In genomic region chr10:59724098-59724938, GRCh38 we compare ENCODE assay signal across 20 cellular contexts. TPM values are rescaled to one million over a fixed set of nuclear protein-coding genes. Genes with fewer than 3 reads are reported as not detected.
DNase-seq lines count a peak whose midpoint lies in the region; ATAC-seq, FAIRE-seq and TF ChIP-seq lines count a peak whose summit lies in the region.
"Had no signal": no experiment of that assay in that cellular context is flagged by ENCODE, and none has a peak within 500 bp of the region (broad histone marks: within the 10 kb centered on the region; RNA-seq: fewer than 3 reads in every experiment).

No MANE protein-coding gene starts in this region.

- TF ChIP-seq POLR2A in lower leg skin (IDR thresholded peaks at IDR 0.05): no peak

- no peaks in the 10 kb centered on the region for H4K20me1 ChIP-seq in astrocyte (ENCODE audit: insufficient read depth, low read length)

- H3K27me3 ChIP-seq in astrocyte (ENCODE audit: insufficient read depth, low read length) (no peaks in the 10 kb centered on the region), mucosa of rectum (ENCODE audit: control insufficient read depth in 2 of 2, insufficient read depth in 2 of 2, low read length in 2 of 2) (no peaks in the 10 kb centered on the region), small intestine (ENCODE audit: control insufficient read depth in 2 of 2, insufficient read depth in 2 of 2, low read length in 2 of 2) (no peaks in the 10 kb centered on the region)

- H3K4me3 ChIP-seq in astrocyte (ENCODE audit: insufficient read depth, low read depth, low read length) (no peak overlapping the region), mucosa of rectum (ENCODE audit: low read length in 2 of 2) (peak overlapping the region in 1 of 2 donors; percentile 27), small intestine (ENCODE audit: low read depth in 1 of 2, low read length in 2 of 2) (no peak overlapping the region), lower leg skin (ENCODE audit: low read depth, poor library complexity, severe bottlenecking) (no peak overlapping the region)
- H3K4me3 ChIP-seq: GM23338 had no signal

- no peaks in the 10 kb centered on the region for H3K4me1 Mint-ChIP-seq in astrocyte (ENCODE audit: low read depth, unreplicated experiment)
- no peaks in the 10 kb centered on the region for H3K4me1 Mint-ChIP-seq in activated T-cell treated with anti-CD3 and anti-CD28 coated beads, Interleukin-2, amount 50 U/mL, for 4 hours (ENCODE audit: low read depth)
- H3K4me1 Mint-ChIP-seq: CD4-positive, CD25-positive, alpha-beta regulatory T cell; GM23338 had no signal

- no peak overlapping the region for H3K27ac ChIP-seq in astrocyte (ENCODE audit: low read depth, low read length)
- peak overlapping the region; percentile 80 to 86 for H3K27ac ChIP-seq in mucosa of rectum (ENCODE audit: low read depth in 2 of 2, low read length in 2 of 2)
- peak overlapping the region in 1 of 2 donors; percentile 30 for H3K27ac ChIP-seq in small intestine (ENCODE audit: low read depth in 1 of 2, low read length in 1 of 2)

- peak; percentile 36 for DNase-seq in DMS79 treated with DMSO at 0.1 percent for 48 hours (lab: John Stamatoyannopoulos, UW)
- DNase-seq in astrocyte (ENCODE audit: low read depth): peak; percentile 36
- DNase-seq in small intestine: peak; percentile 91
- no peak for DNase-seq in NCI-H1048 (lab: John Stamatoyannopoulos, UW)
- DNase-seq in OCI-M2 (lab: John Stamatoyannopoulos, UW; ENCODE audit: unreplicated experiment): no peak
- DNase-seq in activated T-cell treated with anti-CD3 and anti-CD28 coated beads, Interleukin-2, amount 50 U/mL, for 4 hours: no peak
- no peak for DNase-seq in lower leg skin (ENCODE audit: low spot score in 2 of 2)
- DNase-seq: AML-193; Calu3; CD4-positive, CD25-positive, alpha-beta regulatory T cell; GF-D8; NCI-H146; NCI-H345; NCI-H69; SIG-M5 had no signal

- H3K9ac ChIP-seq in astrocyte (ENCODE audit: low read length): no peak overlapping the region
- peak overlapping the region in 1 of 2 donors; percentile 53 for H3K9ac ChIP-seq in mucosa of rectum (ENCODE audit: low read depth in 1 of 2, low read length in 2 of 2)

- H3K79me2 ChIP-seq in astrocyte (ENCODE audit: insufficient read depth, low read length): no peaks in the 10 kb centered on the region

- intact Hi-C loops in lower leg skin (cut with DNase I; ENCODE audit: low total_unique reads): no loop called here

- TF ChIP-seq CTCF in astrocyte (IDR thresholded peaks at IDR 0.05; ENCODE audit: insufficient read depth, low read depth, low read length) (no peak), lower leg skin (IDR thresholded peaks at IDR 0.05) (no peak)

- H3K36me3 ChIP-seq in astrocyte (ENCODE audit: insufficient read depth, low read length): no peaks in the 10 kb centered on the region
- no peaks in the 10 kb centered on the region for H3K36me3 ChIP-seq in mucosa of rectum (ENCODE audit: control insufficient read depth in 2 of 2, insufficient read depth in 2 of 2, low read length in 2 of 2)
- no peaks in the 10 kb centered on the region for H3K36me3 ChIP-seq in small intestine (ENCODE audit: control insufficient read depth in 2 of 2, insufficient read depth in 2 of 2, low read length in 2 of 2)

- H3K4me1 ChIP-seq in astrocyte (ENCODE audit: insufficient read depth, low read length) (no peaks in the 10 kb centered on the region), mucosa of rectum (ENCODE audit: control insufficient read depth in 2 of 2, insufficient read depth in 2 of 2, low read length in 2 of 2) (peaks cover 6 to 34% of the 10 kb centered on the region in 2 donors), small intestine (ENCODE audit: control insufficient read depth in 2 of 2, insufficient read depth in 1 of 2, low read depth in 1 of 2, low read length in 1 of 2) (no peaks in the 10 kb centered on the region)

- no peaks in the 10 kb centered on the region for H3K27me3 Mint-ChIP-seq in astrocyte (ENCODE audit: low read depth, unreplicated experiment)
- no peaks in the 10 kb centered on the region for H3K27me3 Mint-ChIP-seq in activated T-cell treated with anti-CD3 and anti-CD28 coated beads, Interleukin-2, amount 50 U/mL, for 4 hours (ENCODE audit: low read depth)

- no peak overlapping the region for H3K4me3 Mint-ChIP-seq in astrocyte (ENCODE audit: unreplicated experiment)
- no peak overlapping the region for H3K4me3 Mint-ChIP-seq in activated T-cell treated with anti-CD3 and anti-CD28 coated beads, Interleukin-2, amount 50 U/mL, for 4 hours
- H3K4me3 Mint-ChIP-seq: CD4-positive, CD25-positive, alpha-beta regulatory T cell; GM23338 had no signal

- peaks cover 2% of the 10 kb centered on the region for H3K9me3 Mint-ChIP-seq in astrocyte (ENCODE audit: unreplicated experiment)
- peaks cover 5% of the 10 kb centered on the region for H3K9me3 Mint-ChIP-seq in activated T-cell treated with anti-CD3 and anti-CD28 coated beads, Interleukin-2, amount 50 U/mL, for 4 hours

- no peaks in the 10 kb centered on the region for H3K9me3 ChIP-seq in astrocyte (ENCODE audit: insufficient read depth, low read depth, low read length)
- H3K9me3 ChIP-seq in mucosa of rectum (ENCODE audit: control insufficient read depth in 2 of 2, low read length in 2 of 2): no peaks in the 10 kb centered on the region
- H3K9me3 ChIP-seq in small intestine (ENCODE audit: control insufficient read depth, low read depth): no peaks in the 10 kb centered on the region

- H3K36me3 Mint-ChIP-seq in astrocyte (ENCODE audit: low read depth, unreplicated experiment): no peaks in the 10 kb centered on the region
- no peaks in the 10 kb centered on the region for H3K36me3 Mint-ChIP-seq in activated T-cell treated with anti-CD3 and anti-CD28 coated beads, Interleukin-2, amount 50 U/mL, for 4 hours (ENCODE audit: insufficient read depth)
- H3K36me3 Mint-ChIP-seq: CD4-positive, CD25-positive, alpha-beta regulatory T cell had no signal

- H3K27ac Mint-ChIP-seq in astrocyte (ENCODE audit: unreplicated experiment): no peak overlapping the region
- H3K27ac Mint-ChIP-seq: CD4-positive, CD25-positive, alpha-beta regulatory T cell; GM23338 had no signal

- WGBS in small intestine, 3 donors: 55 to 76% (median 59%) methylated on average over 3 of the region's 3 CpGs
- 77 to 98% methylated on average over 3 of the region's 3 CpGs for WGBS in lower leg skin, 2 donors

- no peak for ATAC-seq in activated T-cell treated with anti-CD3 and anti-CD28 coated beads, Interleukin-2, amount 50 U/mL, for 4 hours
- ATAC-seq: GM23338 had no signal

- no peak overlapping the region for H3K4me2 ChIP-seq in astrocyte (ENCODE audit: low read length)
- H3K4me2 ChIP-seq: GM23338 had no signal

- H2AFZ ChIP-seq in astrocyte (ENCODE audit: low read depth, low read length): no peak overlapping the region
- H2AFZ ChIP-seq: GM23338 had no signal

- FAIRE-seq in astrocyte (lab: Jason Lieb, UNC) (no peak), small intestine (lab: Jason Lieb, UNC) (no peak)

RNA-seq across cellular contexts. Expression of gene SLC16A9, which starts 14.7 kb away (rescaled TPM):
- total RNA-seq in astrocyte (3.4 and 4.4 TPM in 2 replicates), lower leg skin (under 1 TPM; 0.04 to 0.29 (median 0.16) TPM)
- under 1 TPM; 0.18 to 0.27 (median 0.22) TPM for polyA plus RNA-seq in small intestine
- 1 to 10 TPM in 2 of 3 donors, under 1 TPM in 1; 0.76 to 1.3 (median 1.1) TPM for total RNA-seq in activated T-cell treated with anti-CD3 and anti-CD28 coated beads, Interleukin-2, amount 50 U/mL, for 4 hours

RNA-seq across cellular contexts. Expression of gene MRLN, which starts 28.9 kb away (rescaled TPM):
- total RNA-seq in astrocyte: not detected in 2 replicates
- not detected for polyA plus RNA-seq in small intestine
- under 1 TPM in 1 of 3 donors, not detected in 2; 0.38 TPM for total RNA-seq in activated T-cell treated with anti-CD3 and anti-CD28 coated beads, Interleukin-2, amount 50 U/mL, for 4 hours
- total RNA-seq in lower leg skin: not detected
- total RNA-seq: A673; Calu3; CD4-positive, CD25-positive, alpha-beta regulatory T cell; GM23338; HT1080; RPMI7951 had no signal
- polyA plus RNA-seq: CD4-positive, CD25-positive, alpha-beta regulatory T cell; GM23338 had no signal

Comparison
In these comparisons a context has a peak if more than half of its experiments do, and no peak if none do; other contexts are left out.
1. DNase-seq: peak in DMS79 treated with DMSO at 0.1 percent for 48 hours (single experiment), astrocyte (single experiment) and small intestine (single experiment); none in NCI-H1048 (single experiment), OCI-M2 (single experiment), activated T-cell treated with anti-CD3 and anti-CD28 coated beads, Interleukin-2, amount 50 U/mL, for 4 hours (single experiment) and lower leg skin (0 of 2).